Comparison of ENCODE assay signal across 8 cellular contexts in the genomic region with DNA sequence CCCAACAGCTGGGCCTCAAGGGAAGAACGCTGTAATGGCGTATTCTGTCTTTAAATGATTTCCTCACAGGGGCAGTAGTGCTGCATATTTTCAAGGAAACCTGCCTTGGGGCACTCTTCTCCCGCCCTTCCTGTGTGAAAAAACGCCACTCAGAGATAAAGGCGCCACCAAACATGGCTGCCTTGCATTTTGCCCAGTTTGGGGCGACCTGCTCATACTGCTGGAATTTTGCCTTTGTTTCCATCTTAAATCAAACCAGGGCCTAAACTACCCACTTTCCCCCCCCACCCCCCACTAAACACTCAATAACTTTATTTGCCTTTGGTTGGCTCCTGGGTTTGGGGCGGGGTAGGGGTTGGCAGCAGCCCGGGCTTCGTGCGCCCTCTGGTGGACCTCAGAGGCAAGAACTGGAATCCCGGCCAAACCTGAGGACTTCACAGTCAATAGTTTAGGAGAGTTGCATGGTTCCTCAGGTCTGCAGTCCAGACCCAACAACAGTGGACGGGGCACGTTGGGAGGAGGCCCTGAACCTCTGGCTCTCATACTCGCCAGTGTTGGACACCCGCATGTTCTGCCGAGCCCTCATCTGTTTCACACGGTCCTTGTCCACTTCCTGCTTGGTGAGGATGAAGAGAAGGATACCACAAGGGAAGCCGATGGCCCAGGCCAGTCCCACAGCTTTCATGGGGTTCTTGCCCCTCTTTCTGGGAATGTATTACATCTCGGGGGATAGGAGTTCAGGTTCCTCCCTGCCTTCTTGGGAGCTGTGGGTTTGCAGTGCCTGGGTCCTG.
DNase-seq lines count a peak whose midpoint lies in the region; ATAC-seq and TF ChIP-seq lines count a peak whose summit lies in the region.

No MANE protein-coding gene starts in this region.

- H3K9me3 ChIP-seq in right lobe of liver (no peaks in the 10 kb centered on the region), upper lobe of right lung (no peaks in the 10 kb centered on the region)

- intact Hi-C loops in right lobe of liver (cut with DNase I) (no loop called here), upper lobe of right lung (cut with DNase I) (no loop called here)

- H3K27ac ChIP-seq in right lobe of liver (no peak overlapping the region), upper lobe of right lung (no peak overlapping the region)

- H3K36me3 ChIP-seq in right lobe of liver (no peaks in the 10 kb centered on the region), upper lobe of right lung (no peaks in the 10 kb centered on the region)

- peak; percentile 61 for ATAC-seq in GM21390 (IDR thresholded peaks at IDR 0.05; ENCODE audit: unreplicated experiment)
- peak in 3 of 4 donors; percentile 89 to 93 (median 90) for ATAC-seq in right lobe of liver
- peak; percentile 41 for ATAC-seq in upper lobe of right lung

- no peaks in the 10 kb centered on the region for H3K27me3 ChIP-seq in right lobe of liver
- no peaks in the 10 kb centered on the region for H3K27me3 ChIP-seq in upper lobe of right lung

- WGBS in right lobe of liver (ENCODE audit: insufficient coverage, low coverage, low lambda C conversion rate, missing lambda C conversion rate): 28% methylated on average over 13 of the region's 19 CpGs

- DNase-seq in GDM1 (lab: John Stamatoyannopoulos, UW): peak; percentile 67
- DNase-seq in NCI-H345 (lab: John Stamatoyannopoulos, UW): peak; percentile 66
- DNase-seq in activated naive CD4-positive, alpha-beta T cell treated with anti-CD3 and anti-CD28 coated beads, Interleukin-2, amount 50 U/mL, for 16 hours: peak; percentile 27
- DNase-seq in right lobe of liver: peak in 2 of 3 donors; percentile 50 to 69
- no peak for DNase-seq in upper lobe of right lung
- no peak for DNase-seq in epidermal melanocyte (ENCODE audit: insufficient read length, low spot score)
- DNase-seq in NCI-H2029 treated with DMSO at 0.1 percent for 48 hours (lab: John Stamatoyannopoulos, UW): no peak

- H3K4me3 ChIP-seq in right lobe of liver (peak overlapping the region; percentile 19 to 45 (median 41)), upper lobe of right lung (no peak overlapping the region)

- no peaks in the 10 kb centered on the region for H3K4me1 ChIP-seq in right lobe of liver
- H3K4me1 ChIP-seq in upper lobe of right lung: no peaks in the 10 kb centered on the region

- TF ChIP-seq CTCF in right lobe of liver (IDR thresholded peaks at IDR 0.05): peak; percentile 56 to 67 (median 59)
- peak; percentile 12 for TF ChIP-seq CTCF in upper lobe of right lung (IDR thresholded peaks at IDR 0.05)

- no peak for TF ChIP-seq POLR2A in right lobe of liver (IDR thresholded peaks at IDR 0.05)

Comparison
In these comparisons a context has a peak if more than half of its experiments do, and no peak if none do; other contexts are left out.
1. DNase-seq: peak in GDM1 (single experiment), NCI-H345 (single experiment), activated naive CD4-positive, alpha-beta T cell treated with anti-CD3 and anti-CD28 coated beads, Interleukin-2, amount 50 U/mL, for 16 hours (single experiment) and right lobe of liver (2 of 3); none in upper lobe of right lung (single experiment), epidermal melanocyte (single experiment) and NCI-H2029 treated with DMSO at 0.1 percent for 48 hours (single experiment).
2. Peak in every context shown above with its lines, with median percentiles within 50 percentile points of each other: ATAC-seq.